1 cellular context compared by ENCODE assay signal in the genomic region with DNA sequence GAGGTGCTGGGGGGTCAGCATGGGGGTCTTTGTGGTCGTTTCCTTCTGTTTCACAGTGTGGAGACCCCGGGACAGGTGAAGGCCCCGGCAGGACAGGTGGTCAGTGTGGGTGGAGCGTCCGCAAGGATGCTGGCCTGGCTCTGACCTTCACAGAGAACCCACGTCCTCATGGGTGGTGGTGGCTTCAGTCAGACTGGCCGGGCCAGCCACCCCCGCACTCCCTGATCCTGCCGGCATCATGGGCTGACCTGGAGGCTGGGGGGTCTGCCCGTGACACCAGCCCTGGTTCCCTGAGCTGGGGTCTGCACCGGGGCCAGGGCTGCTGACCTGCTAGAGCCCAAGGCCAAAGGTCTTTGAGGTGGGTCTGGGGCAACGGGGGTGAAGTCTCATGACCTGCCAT.
TF ChIP-seq lines count a peak whose summit lies in the region.

No MANE protein-coding gene starts in this region.

TF ChIP-seq in H1, 55 proteins besides CTCF, POLR2A, EP300 and RAD21:
- TF ChIP-seq SIRT6 (IDR thresholded peaks at IDR 0.05; ENCODE audit: low read length) (no peak), KDM4A (IDR thresholded peaks at IDR 0.05; ENCODE audit: low read depth, low read length, severe bottlenecking) (no peak), NRF1 (IDR thresholded peaks at IDR 0.05; ENCODE audit: low read depth, low read length) (no peak), RNF2 (IDR thresholded peaks at IDR 0.05; ENCODE audit: borderline replicate concordance, low read depth, low read length, missing control alignments, poor library complexity, severe bottlenecking) (no peak), SUZ12 (IDR thresholded peaks at IDR 0.05; ENCODE audit: low read length) (no peak)
